Comparison of ENCODE assay signal across 9 cellular contexts in genomic region chr14:99575043-99576023, GRCh38. TPM values are rescaled to one million over a fixed set of nuclear protein-coding genes. Genes with fewer than 3 reads are reported as not detected.
DNase-seq lines count a peak whose midpoint lies in the region; ATAC-seq and TF ChIP-seq lines count a peak whose summit lies in the region.
"Had no signal": no experiment of that assay in that cellular context is flagged by ENCODE, and none has a peak within 500 bp of the region (broad histone marks: within the 10 kb centered on the region; RNA-seq: fewer than 3 reads in every experiment).

No MANE protein-coding gene starts in this region.

- peaks cover 66% of the 10 kb centered on the region for H3K4me1 ChIP-seq in neural progenitor cell

- peak; percentile 62 for DNase-seq in DMS 273 (lab: John Stamatoyannopoulos, UW; ENCODE audit: unreplicated experiment)
- DNase-seq in NCI-H1092 (lab: John Stamatoyannopoulos, UW), result peak; percentile 25
- no peak for DNase-seq in effector memory CD8-positive, alpha-beta T cell
- DNase-seq in neural progenitor cell (ENCODE audit: low spot score), result no peak
- DNase-seq in stimulated activated CD4-positive, alpha-beta T cell treated with anti-CD3 and anti-CD28 coated beads, Interleukin-12 subunit alpha, Interleukin-12 subunit beta, amount 100 ng/mL, for 4 hours, result no peak
- no peak for DNase-seq in putamen (ENCODE audit: low spot score)
- no peak for DNase-seq in posterior cingulate gyrus

- peaks cover 99% of the 10 kb centered on the region for H4K20me1 ChIP-seq in neural progenitor cell (ENCODE audit: low read depth)

- no peaks in the 10 kb centered on the region for H3K9me3 Mint-ChIP-seq in effector memory CD8-positive, alpha-beta T cell
- H3K9me3 Mint-ChIP-seq in neural progenitor cell, result no peaks in the 10 kb centered on the region
- H3K9me3 Mint-ChIP-seq: activated naive CD4-positive, alpha-beta T cell treated with anti-CD3 and anti-CD28 coated beads, Interleukin-2, amount 50 U/mL, for 24 hours had no signal

- ATAC-seq in effector memory CD8-positive, alpha-beta T cell (replicated peaks), result peak; percentile 29
- no peak for ATAC-seq in HG03097 (IDR thresholded peaks at IDR 0.05; ENCODE audit: low FRiP score, unreplicated experiment)

- H3K79me2 ChIP-seq in neural progenitor cell (ENCODE audit: low read depth), result peaks cover 85% of the 10 kb centered on the region

- peak; percentile 32 for TF ChIP-seq CTCF in neural progenitor cell (IDR thresholded peaks at IDR 0.05)

- peaks cover under 1% of the 10 kb centered on the region for H3K36me3 Mint-ChIP-seq in effector memory CD8-positive, alpha-beta T cell (ENCODE audit: insufficient read depth)
- H3K36me3 Mint-ChIP-seq in neural progenitor cell, result peaks cover 7% of the 10 kb centered on the region
- H3K36me3 Mint-ChIP-seq: activated naive CD4-positive, alpha-beta T cell treated with anti-CD3 and anti-CD28 coated beads, Interleukin-2, amount 50 U/mL, for 24 hours had no signal

- peak overlapping the region in 1 of 2 donors; percentile 22 for H3K27ac Mint-ChIP-seq in effector memory CD8-positive, alpha-beta T cell
- no peak overlapping the region for H3K27ac Mint-ChIP-seq in neural progenitor cell

- H3K9me3 ChIP-seq in neural progenitor cell (ENCODE audit: low read depth), result no peaks in the 10 kb centered on the region

- no peak overlapping the region for H2AFZ ChIP-seq in neural progenitor cell (replicated peaks)

- H3K27me3 ChIP-seq in neural progenitor cell, result no peaks in the 10 kb centered on the region

- no peak overlapping the region for H3K4me3 ChIP-seq in neural progenitor cell

- H3K27me3 Mint-ChIP-seq in effector memory CD8-positive, alpha-beta T cell, result no peaks in the 10 kb centered on the region
- peaks cover 13% of the 10 kb centered on the region for H3K27me3 Mint-ChIP-seq in neural progenitor cell (ENCODE audit: insufficient read depth, low read depth)
- H3K27me3 Mint-ChIP-seq: activated naive CD4-positive, alpha-beta T cell treated with anti-CD3 and anti-CD28 coated beads, Interleukin-2, amount 50 U/mL, for 24 hours had no signal

- intact Hi-C loops in posterior cingulate gyrus (cut with DNase I), result no loop called here

- no peak overlapping the region for H3K4me3 Mint-ChIP-seq in effector memory CD8-positive, alpha-beta T cell
- peak overlapping the region; percentile 60 for H3K4me3 Mint-ChIP-seq in neural progenitor cell
- H3K4me3 Mint-ChIP-seq: activated naive CD4-positive, alpha-beta T cell treated with anti-CD3 and anti-CD28 coated beads, Interleukin-2, amount 50 U/mL, for 24 hours had no signal

- H3F3A ChIP-seq in neural progenitor cell (ENCODE audit: low read depth), result peaks cover 48% of the 10 kb centered on the region

- no peak overlapping the region for H3K9ac ChIP-seq in neural progenitor cell

- H3K27ac ChIP-seq in neural progenitor cell, result no peak overlapping the region

- H3K36me3 ChIP-seq in neural progenitor cell, result no peaks in the 10 kb centered on the region

- H3K4me1 Mint-ChIP-seq in effector memory CD8-positive, alpha-beta T cell (ENCODE audit: low read depth in 2 of 2), result peaks cover 13 to 22% of the 10 kb centered on the region in 2 donors
- H3K4me1 Mint-ChIP-seq in neural progenitor cell, result peaks cover 87% of the 10 kb centered on the region

- peak overlapping the region; percentile 60 for H3K4me2 ChIP-seq in neural progenitor cell

RNA-seq across cellular contexts. Expression of gene CCDC85C, which starts 28.7 kb away (rescaled TPM):
- total RNA-seq in neural progenitor cell (ENCODE audit: low replicate concordance), result 19.0 and 41.3 TPM in 2 replicates

Comparison
In these comparisons a context has a peak if more than half of its experiments do, and no peak if none do; other contexts are left out.
1. DNase-seq: peak in DMS 273 (single experiment) and NCI-H1092 (single experiment); none in effector memory CD8-positive, alpha-beta T cell (0 of 3), neural progenitor cell (single experiment), stimulated activated CD4-positive, alpha-beta T cell treated with anti-CD3 and anti-CD28 coated beads, Interleukin-12 subunit alpha, Interleukin-12 subunit beta, amount 100 ng/mL, for 4 hours (single experiment), putamen (single experiment) and posterior cingulate gyrus (0 of 10).